ENCODE assay signal across 1 cellular context in genomic region chr22:35024364-35024692, GRCh38.
TF ChIP-seq lines count a peak whose summit lies in the region.

No MANE protein-coding gene starts in this region.

TF ChIP-seq in GM23338, 12 proteins besides CTCF, POLR2A, EP300 and RAD21:
- TF ChIP-seq JUNB (IDR thresholded peaks at IDR 0.05; ENCODE audit: unreplicated experiment) (no peak), STAT1 (IDR thresholded peaks at IDR 0.05; ENCODE audit: unreplicated experiment) (no peak), ZNF114 (CRISPR knock-in tag; IDR thresholded peaks at IDR 0.05) (no peak)
TF ChIP-seq in GM23338: peak in this region for 0.
